22 cellular contexts compared by ENCODE assay signal in genomic region chr9:121688149-121688680, GRCh38. TPM values are rescaled to one million over a fixed set of nuclear protein-coding genes. Genes with fewer than 3 reads are reported as not detected.
"Had no signal": no experiment of that assay in that cellular context is flagged by ENCODE, and none has a peak within 500 bp of the region (broad histone marks: within the 10 kb centered on the region; RNA-seq: fewer than 3 reads in every experiment).

No MANE protein-coding gene starts in this region.

- H3K36me3 Mint-ChIP-seq: activated naive CD8-positive, alpha-beta T cell treated with anti-CD3 and anti-CD28 coated beads, Interleukin-2, amount 10 ng/mL, durations not matched to agents 7 days and 5 days; naive thymus-derived CD8-positive, alpha-beta T cell; stimulated activated effector memory CD8-positive, alpha-beta T cell treated with anti-CD3 and anti-CD28 coated beads, Interleukin-12 subunit alpha, Interleukin-12 subunit beta, amount 100 ng/mL, for 72 hours had no signal

- H3K36me3 ChIP-seq: ovary, suprapubic skin, tibial nerve had no signal

- H3K4me1 Mint-ChIP-seq: naive thymus-derived CD8-positive, alpha-beta T cell; stimulated activated effector memory CD8-positive, alpha-beta T cell treated with anti-CD3 and anti-CD28 coated beads, Interleukin-12 subunit alpha, Interleukin-12 subunit beta, amount 100 ng/mL, for 72 hours; stimulated activated naive CD8-positive, alpha-beta T cell treated with anti-CD3 and anti-CD28 coated beads, Interleukin-15, amount 100 ng/mL, for 72 hours had no signal

- H3K9me3 Mint-ChIP-seq: activated naive CD8-positive, alpha-beta T cell treated with anti-CD3 and anti-CD28 coated beads, Interleukin-2, amount 10 ng/mL, durations not matched to agents 7 days and 5 days; naive thymus-derived CD8-positive, alpha-beta T cell; stimulated activated effector memory CD8-positive, alpha-beta T cell treated with anti-CD3 and anti-CD28 coated beads, Interleukin-12 subunit alpha, Interleukin-12 subunit beta, amount 100 ng/mL, for 72 hours; stimulated activated naive CD8-positive, alpha-beta T cell treated with anti-CD3 and anti-CD28 coated beads, Interleukin-15, amount 100 ng/mL, for 72 hours had no signal

- H3K4me3 Mint-ChIP-seq: activated naive CD8-positive, alpha-beta T cell treated with anti-CD3 and anti-CD28 coated beads, Interleukin-2, amount 10 ng/mL, durations not matched to agents 7 days and 5 days; naive thymus-derived CD8-positive, alpha-beta T cell; stimulated activated effector memory CD8-positive, alpha-beta T cell treated with anti-CD3 and anti-CD28 coated beads, Interleukin-12 subunit alpha, Interleukin-12 subunit beta, amount 100 ng/mL, for 72 hours; stimulated activated naive CD8-positive, alpha-beta T cell treated with anti-CD3 and anti-CD28 coated beads, Interleukin-15, amount 100 ng/mL, for 72 hours had no signal

- DNase-seq: activated CD4-positive, alpha-beta T cell treated with anti-CD3 and anti-CD28 coated beads for 1 hour; activated CD4-positive, alpha-beta T cell treated with anti-CD3 and anti-CD28 coated beads, Interleukin-2, amount 50 U/mL, for 1 hour; activated naive CD8-positive, alpha-beta T cell treated with anti-CD3 and anti-CD28 coated beads, Interleukin-2, amount 10 ng/mL, durations not matched to agents 7 days and 5 days; activated T-cell treated with anti-CD3 and anti-CD28 coated beads, Interleukin-2, amount 50 U/mL, for 1 hour; amniotic stem cell; cerebellar nuclear complex; effector CD4-positive, alpha-beta T cell; foreskin fibroblast; left colon; naive thymus-derived CD8-positive, alpha-beta T cell; right cardiac atrium; stimulated activated CD4-positive, alpha-beta T cell treated with anti-CD3 and anti-CD28 coated beads, Interleukin-2, amount 100 ng/mL, for 24 hours; stimulated activated naive CD8-positive, alpha-beta T cell treated with anti-CD3 and anti-CD28 coated beads, Interleukin-15, amount 100 ng/mL, for 72 hours; T-helper 1 cell had no signal

- H3K9me3 ChIP-seq: ovary, psoas muscle, suprapubic skin, tibial nerve had no signal

- H3K27ac Mint-ChIP-seq: activated naive CD8-positive, alpha-beta T cell treated with anti-CD3 and anti-CD28 coated beads, Interleukin-2, amount 10 ng/mL, durations not matched to agents 7 days and 5 days; stimulated activated effector memory CD8-positive, alpha-beta T cell treated with anti-CD3 and anti-CD28 coated beads, Interleukin-12 subunit alpha, Interleukin-12 subunit beta, amount 100 ng/mL, for 72 hours had no signal

- H3K27me3 ChIP-seq: ovary, suprapubic skin, tibial nerve had no signal

- H3K4me3 ChIP-seq: ovary, psoas muscle, suprapubic skin, tibial nerve had no signal

- ATAC-seq: left colon; naive thymus-derived CD8-positive, alpha-beta T cell; psoas muscle; right cardiac atrium; stimulated activated effector memory CD8-positive, alpha-beta T cell treated with anti-CD3 and anti-CD28 coated beads, Interleukin-12 subunit alpha, Interleukin-12 subunit beta, amount 100 ng/mL, for 72 hours; stimulated activated naive CD8-positive, alpha-beta T cell treated with anti-CD3 and anti-CD28 coated beads, Interleukin-15, amount 100 ng/mL, for 72 hours had no signal

- H3K27ac ChIP-seq: psoas muscle, suprapubic skin, tibial nerve had no signal

- H3K27me3 Mint-ChIP-seq: activated naive CD8-positive, alpha-beta T cell treated with anti-CD3 and anti-CD28 coated beads, Interleukin-2, amount 10 ng/mL, durations not matched to agents 7 days and 5 days had no signal

- FAIRE-seq: endometrium, keratinocyte, TTC549 had no signal

RNA-seq across cellular contexts. Expression of gene DAB2IP, which starts 36.8 kb away (rescaled TPM):
- total RNA-seq: naive thymus-derived CD8-positive, alpha-beta T cell had no signal
- polyA plus RNA-seq: naive thymus-derived CD8-positive, alpha-beta T cell had no signal
